ENCODE assay signal across 8 cellular contexts in the genomic region with DNA sequence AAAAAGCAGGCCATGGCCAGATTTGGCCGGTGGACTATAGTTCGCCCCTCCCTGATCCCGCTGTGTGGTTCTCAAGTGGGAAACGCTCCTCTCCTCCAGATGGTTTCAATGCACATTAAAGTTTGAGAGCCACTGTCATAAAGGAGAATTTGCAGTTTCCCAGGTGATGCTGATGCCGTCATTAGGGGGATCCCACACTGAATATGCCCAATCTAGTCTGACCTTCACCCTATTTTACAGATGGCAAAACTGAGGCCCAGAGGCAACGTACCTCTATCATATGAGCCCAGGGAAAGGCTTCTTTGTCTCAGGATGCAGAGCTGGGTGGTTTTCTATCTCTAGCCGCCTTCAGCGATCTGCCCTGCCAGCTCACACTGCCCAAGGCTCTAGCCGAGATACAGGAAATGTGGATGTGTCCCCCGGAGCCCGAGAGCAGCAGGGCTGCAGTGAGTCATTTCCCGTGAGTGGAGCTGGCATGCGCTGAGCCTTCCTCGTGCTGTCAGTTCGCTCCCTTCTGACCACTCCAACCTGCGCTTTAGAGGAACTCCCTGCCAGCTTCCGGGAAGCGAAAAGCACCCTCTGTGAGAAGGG.
DNase-seq lines count a peak whose midpoint lies in the region; ATAC-seq and TF ChIP-seq lines count a peak whose summit lies in the region.

No MANE protein-coding gene starts in this region.

- H2BK12ac ChIP-seq in mesenchymal stem cell (ENCODE audit: low read length in 2 of 2) = peak overlapping the region; percentile 51 to 85

- DNase-seq in DMS79 treated with DMSO at 0.1 percent for 48 hours (lab: John Stamatoyannopoulos, UW) (peak; percentile 86), Karpas-422 (peak; percentile 59), chondrocyte (ENCODE audit: low spot score) (peak; percentile 96), mesenchymal stem cell (peak; percentile 96), NCI-H1092 treated with DMSO at 0.1 percent for 48 hours (lab: John Stamatoyannopoulos, UW) (no peak)
- peak; percentile 87 for DNase-seq in activated CD4-positive, alpha-beta T cell treated with anti-CD3 and anti-CD28 coated beads for 36 hours
- peak; percentile 58 to 68 for DNase-seq in stimulated activated CD8-positive, alpha-beta memory T cell treated with anti-CD3 and anti-CD28 coated beads, Interleukin-4, amount 100 ng/mL, for 4 hours (ENCODE audit: low read depth in 2 of 2, low spot score in 1 of 2)

- H3K9ac ChIP-seq in Karpas-422 (ENCODE audit: low read length) (no peak overlapping the region), mesenchymal stem cell (ENCODE audit: low read length) (peak overlapping the region; percentile 49)

- H3K9me3 Mint-ChIP-seq in activated CD4-positive, alpha-beta T cell treated with anti-CD3 and anti-CD28 coated beads for 36 hours (ENCODE audit: low read depth) = no peaks in the 10 kb centered on the region
- H3K9me3 Mint-ChIP-seq in chondrocyte (ENCODE audit: low read depth) = no peaks in the 10 kb centered on the region

- peak overlapping the region; percentile 54 for H2BK5ac ChIP-seq in mesenchymal stem cell (ENCODE audit: low read depth, low read length, poor library complexity, severe bottlenecking)

- H3K79me2 ChIP-seq in Karpas-422 (ENCODE audit: low read length) = no peaks in the 10 kb centered on the region

- no peak overlapping the region for H3K23ac ChIP-seq in mesenchymal stem cell (ENCODE audit: low read length in 2 of 2)

- peaks cover 73% of the 10 kb centered on the region for H3K4me1 Mint-ChIP-seq in activated CD4-positive, alpha-beta T cell treated with anti-CD3 and anti-CD28 coated beads for 36 hours
- H3K4me1 Mint-ChIP-seq in chondrocyte (ENCODE audit: low read depth) = peaks cover 88% of the 10 kb centered on the region

- H4K20me1 ChIP-seq in Karpas-422 (ENCODE audit: insufficient read depth, low read depth, low read length) = peaks cover 12% of the 10 kb centered on the region; the same call in 1 of the 2 replicates

- H3K27me3 ChIP-seq in Karpas-422 (ENCODE audit: low read length) (no peaks in the 10 kb centered on the region; the same call in 1 of the 2 replicates), mesenchymal stem cell (ENCODE audit: control insufficient read depth in 1 of 2, insufficient read depth in 1 of 2, low read length in 2 of 2) (no peaks in the 10 kb centered on the region)

- H3K4me2 ChIP-seq in Karpas-422 (ENCODE audit: low read depth, low read length, poor library complexity, severe bottlenecking) (peak overlapping the region; percentile 70), mesenchymal stem cell (ENCODE audit: low read length, poor library complexity, severe bottlenecking) (peak overlapping the region; percentile 18)

- WGBS in mesenchymal stem cell = 18% methylated on average over 18 of the region's 18 CpGs

- no peak overlapping the region for H2AFZ ChIP-seq in Karpas-422 (ENCODE audit: low read length)
- H2AFZ ChIP-seq in mesenchymal stem cell (ENCODE audit: low read depth, low read length) = no peak overlapping the region

- H3K4ac ChIP-seq in mesenchymal stem cell (ENCODE audit: low read depth in 1 of 2, low read length in 2 of 2) = peak overlapping the region; percentile 30 to 77

- ATAC-seq in GM21717 (IDR thresholded peaks at IDR 0.05; ENCODE audit: unreplicated experiment) = peak; percentile 62
- ATAC-seq in activated CD4-positive, alpha-beta T cell treated with anti-CD3 and anti-CD28 coated beads for 36 hours = peak; percentile 88

- no peaks in the 10 kb centered on the region for H3K36me3 ChIP-seq in Karpas-422 (ENCODE audit: insufficient read depth, low read length)
- peaks cover 5 to 20% of the 10 kb centered on the region in 2 experiments for H3K36me3 ChIP-seq in mesenchymal stem cell (ENCODE audit: control insufficient read depth in 1 of 2, insufficient read depth in 2 of 2, low read depth in 1 of 2, low read length in 2 of 2)

- peaks cover 30% of the 10 kb centered on the region for H3K79me1 ChIP-seq in mesenchymal stem cell (replicated peaks; ENCODE audit: low read length, poor library complexity, severe bottlenecking)

- CTCF ChIA-PET in activated CD4-positive, alpha-beta T cell treated with anti-CD3 and anti-CD28 coated beads for 36 hours (lab: Charles Lee) = interaction anchor here (0.7 to 1.7 kb wide), 7 partner anchors 9 to 35 kb away, joined by 3 to 6 read pairs (median 4); no protein-coding TSS in a partner anchor

- H3K18ac ChIP-seq in mesenchymal stem cell (ENCODE audit: low read depth in 1 of 2, low read length in 2 of 2) = peak overlapping the region; percentile 84 to 86

- H3K4me3 ChIP-seq in Karpas-422 (ENCODE audit: low read length) (peak overlapping the region; percentile 52), mesenchymal stem cell (ENCODE audit: insufficient read depth in 1 of 2, low read depth in 1 of 2, low read length in 2 of 2) (peak overlapping the region in 1 of 2 experiments; percentile 32)

- no peak overlapping the region for H2BK120ac ChIP-seq in mesenchymal stem cell (ENCODE audit: low read depth, low read length)

- H3K14ac ChIP-seq in mesenchymal stem cell (ENCODE audit: low read length in 2 of 2) = no peak overlapping the region

- H4K91ac ChIP-seq in mesenchymal stem cell (ENCODE audit: low read length) = peak overlapping the region; percentile 57

- H3K4me1 ChIP-seq in Karpas-422 (ENCODE audit: low read length) = peaks cover 52% of the 10 kb centered on the region
- H3K4me1 ChIP-seq in mesenchymal stem cell (ENCODE audit: control insufficient read depth, insufficient read depth, low read depth, low read length) = peaks cover 70% of the 10 kb centered on the region

- POLR2A ChIA-PET in activated CD4-positive, alpha-beta T cell treated with anti-CD3 and anti-CD28 coated beads for 36 hours (lab: Charles Lee) = interaction anchor here (0.8 to 1.3 kb wide), 3 partner anchors 20 to 33 kb away, joined by 3 to 4 read pairs (median 3); no protein-coding TSS in a partner anchor

- no peaks in the 10 kb centered on the region for H3K9me2 ChIP-seq in Karpas-422 (replicated peaks; ENCODE audit: insufficient read depth, low read length)

- peak overlapping the region; percentile 27 for H4K8ac ChIP-seq in mesenchymal stem cell (ENCODE audit: low read length)

- peak overlapping the region; percentile 73 for H3K4me3 Mint-ChIP-seq in activated CD4-positive, alpha-beta T cell treated with anti-CD3 and anti-CD28 coated beads for 36 hours
- H3K4me3 Mint-ChIP-seq in chondrocyte (ENCODE audit: unreplicated experiment) = peak overlapping the region; percentile 55

- no peaks in the 10 kb centered on the region for H3K27me3 Mint-ChIP-seq in activated CD4-positive, alpha-beta T cell treated with anti-CD3 and anti-CD28 coated beads for 36 hours
- no peaks in the 10 kb centered on the region for H3K27me3 Mint-ChIP-seq in chondrocyte (ENCODE audit: low read depth)

- intact Hi-C loops in activated CD4-positive, alpha-beta T cell treated with anti-CD3 and anti-CD28 coated beads for 36 hours (cut with DNase I, micrococcal nuclease) = loop anchor here (1.0 to 5.0 kb wide), 7 partner anchors 19 to 117 kb away; no protein-coding TSS in a partner anchor

- H3K9me3 ChIP-seq in Karpas-422 (ENCODE audit: low read length) = no peaks in the 10 kb centered on the region
- no peaks in the 10 kb centered on the region for H3K9me3 ChIP-seq in mesenchymal stem cell (ENCODE audit: control insufficient read depth, low read length)

- H2AK5ac ChIP-seq in mesenchymal stem cell (ENCODE audit: low read length, severe bottlenecking) = peak overlapping the region; percentile 87

- H2BK15ac ChIP-seq in mesenchymal stem cell (ENCODE audit: low read depth, poor library complexity, severe bottlenecking) = no peak overlapping the region

- peak overlapping the region; percentile 92 for H3K27ac Mint-ChIP-seq in activated CD4-positive, alpha-beta T cell treated with anti-CD3 and anti-CD28 coated beads for 36 hours
- peak overlapping the region; percentile 94 for H3K27ac Mint-ChIP-seq in chondrocyte (ENCODE audit: unreplicated experiment)

- H3K27ac ChIP-seq in Karpas-422 (ENCODE audit: low read length) = no peak overlapping the region
- peak overlapping the region; percentile 93 for H3K27ac ChIP-seq in mesenchymal stem cell (ENCODE audit: low read length, poor library complexity, severe bottlenecking)

- H3K36me3 Mint-ChIP-seq in activated CD4-positive, alpha-beta T cell treated with anti-CD3 and anti-CD28 coated beads for 36 hours (ENCODE audit: low read depth) = no peaks in the 10 kb centered on the region
- peaks cover 4% of the 10 kb centered on the region for H3K36me3 Mint-ChIP-seq in chondrocyte (ENCODE audit: low read depth)

- no peak for TF ChIP-seq CTCF in chondrocyte (IDR thresholded peaks at IDR 0.05)
